ENCODE assay signal across 10 cellular contexts in genomic region chr13:50152224-50152623, GRCh38.
DNase-seq lines count a peak whose midpoint lies in the region; ATAC-seq and TF ChIP-seq lines count a peak whose summit lies in the region.
"Had no signal": no experiment of that assay in that cellular context is flagged by ENCODE, and none has a peak within 500 bp of the region (broad histone marks: within the 10 kb centered on the region; RNA-seq: fewer than 3 reads in every experiment).

No MANE protein-coding gene starts in this region.

- intact Hi-C loops in activated naive CD4-positive, alpha-beta T cell treated with anti-CD3 and anti-CD28 coated beads for 36 hours (cut with micrococcal nuclease), result loop anchor here (2.0 kb wide), 1 partner anchor 15 kb away; no protein-coding TSS in a partner anchor

- no peak overlapping the region for H2BK15ac ChIP-seq in mesendoderm (replicated peaks; ENCODE audit: low read depth)

- peak; percentile 21 for ATAC-seq in T-helper 17 cell
- peak; percentile 6 for ATAC-seq in stimulated activated memory B cell treated with anti-CD40 and anti-IgM and Interleukin-4, amounts not matched to agents 10 μg/mL and 1 μg/mL and 100 μg/mL, for 72 hours

- H3K79me2 ChIP-seq in fibroblast of lung (ENCODE audit: control insufficient read depth, insufficient read depth, low read length) (no peaks in the 10 kb centered on the region), mesendoderm (ENCODE audit: control insufficient read depth, insufficient read depth, low read length) (no peaks in the 10 kb centered on the region)

- peak overlapping the region; percentile 17 for H3K4me3 Mint-ChIP-seq in activated naive CD4-positive, alpha-beta T cell treated with anti-CD3 and anti-CD28 coated beads for 36 hours
- peak overlapping the region; percentile 88 for H3K4me3 Mint-ChIP-seq in T-helper 17 cell
- peak overlapping the region; percentile 65 for H3K4me3 Mint-ChIP-seq in stimulated activated memory B cell treated with anti-CD40 and anti-IgM and Interleukin-4, amounts not matched to agents 10 μg/mL and 1 μg/mL and 100 μg/mL, for 72 hours
- H3K4me3 Mint-ChIP-seq: neural crest cell had no signal

- no peaks in the 10 kb centered on the region for H3K27me3 ChIP-seq in fibroblast of lung (ENCODE audit: control insufficient read depth, insufficient read depth, low read length)
- no peaks in the 10 kb centered on the region for H3K27me3 ChIP-seq in mesendoderm (ENCODE audit: insufficient read depth, low read length, poor library complexity)

- no peaks in the 10 kb centered on the region for H3K4me1 ChIP-seq in fibroblast of lung (ENCODE audit: control insufficient read depth, extremely low read depth, insufficient read depth, low read length)
- peaks cover 3% of the 10 kb centered on the region for H3K4me1 ChIP-seq in mesendoderm (ENCODE audit: control insufficient read depth, low read depth, low read length)

- H3K4me2 ChIP-seq in fibroblast of lung (ENCODE audit: extremely low read depth, insufficient read depth, low read length) (peak overlapping the region; percentile 64), mesendoderm (ENCODE audit: low read length) (no peak overlapping the region)

- H4K5ac ChIP-seq in mesendoderm (ENCODE audit: low read length), result no peak overlapping the region

- H4K20me1 ChIP-seq in fibroblast of lung (ENCODE audit: control insufficient read depth, extremely low read depth, insufficient read depth, low read length), result no peaks in the 10 kb centered on the region

- H3K9me3 ChIP-seq in T-helper 17 cell (ENCODE audit: control insufficient read depth, low read length, poor library complexity, severe bottlenecking), result no peaks in the 10 kb centered on the region
- H3K9me3 ChIP-seq in fibroblast of lung (ENCODE audit: control insufficient read depth, insufficient read depth, low read depth, low read length), result no peaks in the 10 kb centered on the region

- no peak overlapping the region for H3K23ac ChIP-seq in mesendoderm (ENCODE audit: low read length)

- H3K9ac ChIP-seq in fibroblast of lung (ENCODE audit: insufficient read depth, low read length) (no peak overlapping the region), mesendoderm (ENCODE audit: low read length) (no peak overlapping the region)

- peaks cover 14% of the 10 kb centered on the region for H3K4me1 Mint-ChIP-seq in activated naive CD4-positive, alpha-beta T cell treated with anti-CD3 and anti-CD28 coated beads for 36 hours (ENCODE audit: low read depth)
- H3K4me1 Mint-ChIP-seq in T-helper 17 cell, result peaks cover 23% of the 10 kb centered on the region
- peaks cover 28% of the 10 kb centered on the region for H3K4me1 Mint-ChIP-seq in stimulated activated memory B cell treated with anti-CD40 and anti-IgM and Interleukin-4, amounts not matched to agents 10 μg/mL and 1 μg/mL and 100 μg/mL, for 72 hours

- no peak overlapping the region for H3K18ac ChIP-seq in mesendoderm (ENCODE audit: low read length)

- H2BK120ac ChIP-seq in mesendoderm (ENCODE audit: low read depth, low read length), result no peak overlapping the region

- no peak overlapping the region for H3K4ac ChIP-seq in mesendoderm (ENCODE audit: low read depth, low read length)

- CTCF ChIA-PET in activated naive CD4-positive, alpha-beta T cell treated with anti-CD3 and anti-CD28 coated beads for 36 hours (lab: Charles Lee), result no interaction called here

- no CpG with 5 or more reads among the region's 3 CpGs for WGBS in mesendoderm (ENCODE audit: extremely low coverage, insufficient coverage, low lambda C conversion rate)

- H4K8ac ChIP-seq in mesendoderm (ENCODE audit: low read depth, low read length), result no peak overlapping the region

- DNase-seq in activated naive CD4-positive, alpha-beta T cell treated with anti-CD3 and anti-CD28 coated beads for 36 hours, result no peak
- no peak for DNase-seq in activated naive CD4-positive, alpha-beta T cell treated with Interleukin-2 at 50 U/mL for 16 hours
- no peak for DNase-seq in T-helper 17 cell
- DNase-seq in fibroblast of lung (ENCODE audit: low read depth in 2 of 2), result peak; percentile 19 to 29
- DNase-seq in hepatic stellate cell (ENCODE audit: low spot score), result no peak
- no peak for DNase-seq in mesendoderm
- no peak for DNase-seq in NCI-H128 (lab: John Stamatoyannopoulos, UW; ENCODE audit: unreplicated experiment)
- DNase-seq: hypothalamus had no signal

- no peaks in the 10 kb centered on the region for H3K79me1 ChIP-seq in mesendoderm (ENCODE audit: low read length)

- no peak overlapping the region for H3K27ac ChIP-seq in fibroblast of lung (ENCODE audit: insufficient read depth, low read length)
- H3K27ac ChIP-seq in mesendoderm (ENCODE audit: low read depth, low read length), result no peak overlapping the region

- peak overlapping the region; percentile 1 to 39 (median 28) for H3K4me3 ChIP-seq in fibroblast of lung (replicated peaks in 1 of 4; ENCODE audit: control extremely low read depth in 1 of 4, insufficient read depth in 1 of 4, low read depth in 3 of 4, low read length in 4 of 4)
- H3K4me3 ChIP-seq in mesendoderm (ENCODE audit: low read length), result no peak overlapping the region

- H3K36me3 Mint-ChIP-seq in activated naive CD4-positive, alpha-beta T cell treated with anti-CD3 and anti-CD28 coated beads for 36 hours (ENCODE audit: low read depth), result no peaks in the 10 kb centered on the region
- no peaks in the 10 kb centered on the region for H3K36me3 Mint-ChIP-seq in T-helper 17 cell (ENCODE audit: low read depth)
- no peaks in the 10 kb centered on the region for H3K36me3 Mint-ChIP-seq in stimulated activated memory B cell treated with anti-CD40 and anti-IgM and Interleukin-4, amounts not matched to agents 10 μg/mL and 1 μg/mL and 100 μg/mL, for 72 hours

- no peaks in the 10 kb centered on the region for H3K9me3 Mint-ChIP-seq in activated naive CD4-positive, alpha-beta T cell treated with anti-CD3 and anti-CD28 coated beads for 36 hours
- no peaks in the 10 kb centered on the region for H3K9me3 Mint-ChIP-seq in stimulated activated memory B cell treated with anti-CD40 and anti-IgM and Interleukin-4, amounts not matched to agents 10 μg/mL and 1 μg/mL and 100 μg/mL, for 72 hours
- H3K9me3 Mint-ChIP-seq: neural crest cell had no signal

- peak overlapping the region; percentile 86 for H2AFZ ChIP-seq in fibroblast of lung (ENCODE audit: low read length)

- H3K56ac ChIP-seq in mesendoderm (ENCODE audit: low read length), result no peak overlapping the region

- H3K27me3 Mint-ChIP-seq in activated naive CD4-positive, alpha-beta T cell treated with anti-CD3 and anti-CD28 coated beads for 36 hours (ENCODE audit: low read depth), result peaks cover 7% of the 10 kb centered on the region
- H3K27me3 Mint-ChIP-seq in T-helper 17 cell, result peaks cover 6% of the 10 kb centered on the region
- H3K27me3 Mint-ChIP-seq in stimulated activated memory B cell treated with anti-CD40 and anti-IgM and Interleukin-4, amounts not matched to agents 10 μg/mL and 1 μg/mL and 100 μg/mL, for 72 hours, result no peaks in the 10 kb centered on the region

- no peak for TF ChIP-seq CTCF in fibroblast of lung (conservative IDR thresholded peaks at IDR 0.05 in 1 of 2, IDR thresholded peaks at IDR 0.05 in 1 of 2; ENCODE audit: low read depth in 1 of 2, low read length in 2 of 2)

- H2AK5ac ChIP-seq in mesendoderm (ENCODE audit: low read length), result no peak overlapping the region

- no peak overlapping the region for H2BK5ac ChIP-seq in mesendoderm (ENCODE audit: low read length)

- H3K36me3 ChIP-seq in fibroblast of lung (ENCODE audit: control insufficient read depth, insufficient read depth, low read length) (no peaks in the 10 kb centered on the region), mesendoderm (ENCODE audit: control insufficient read depth, insufficient read depth, low read length) (no peaks in the 10 kb centered on the region)

- no peak overlapping the region for H3K27ac Mint-ChIP-seq in activated naive CD4-positive, alpha-beta T cell treated with anti-CD3 and anti-CD28 coated beads for 36 hours
- H3K27ac Mint-ChIP-seq in T-helper 17 cell, result peak overlapping the region; percentile 85
- H3K27ac Mint-ChIP-seq in stimulated activated memory B cell treated with anti-CD40 and anti-IgM and Interleukin-4, amounts not matched to agents 10 μg/mL and 1 μg/mL and 100 μg/mL, for 72 hours, result peak overlapping the region; percentile 96

Comparison
In these comparisons a context has a peak if more than half of its experiments do, and no peak if none do; other contexts are left out.
1. DNase-seq: peak in fibroblast of lung (2 of 2); none in activated naive CD4-positive, alpha-beta T cell treated with anti-CD3 and anti-CD28 coated beads for 36 hours (single experiment), activated naive CD4-positive, alpha-beta T cell treated with Interleukin-2 at 50 U/mL for 16 hours (single experiment), T-helper 17 cell (0 of 3), hepatic stellate cell (single experiment), mesendoderm (single experiment) and NCI-H128 (single experiment).
2. H3K4me3 Mint-ChIP-seq: peak in every context shown above with its lines; median percentile 88 in T-helper 17 cell; 65 in stimulated activated memory B cell treated with anti-CD40 and anti-IgM and Interleukin-4, amounts not matched to agents 10 μg/mL and 1 μg/mL and 100 μg/mL, for 72 hours; 17 in activated naive CD4-positive, alpha-beta T cell treated with anti-CD3 and anti-CD28 coated beads for 36 hours.